8 cellular contexts compared by ENCODE assay signal in genomic region chr9:131735238-131736181, GRCh38. TPM values are rescaled to one million over a fixed set of nuclear protein-coding genes. Genes with fewer than 3 reads are reported as not detected.
DNase-seq lines count a peak whose midpoint lies in the region; TF ChIP-seq lines count a peak whose summit lies in the region.

No MANE protein-coding gene starts in this region.

- H2AFZ ChIP-seq in SU-DHL-6 (ENCODE audit: low read depth, low read length, severe bottlenecking), result no peak overlapping the region

- intact Hi-C loops in spleen (cut with DNase I; ENCODE audit: low total_unique reads), result loop anchor here (5.0 to 10.0 kb wide), 2 partner anchors 33 to 61 kb away; no protein-coding TSS in a partner anchor

- 72 to 83% (median 77%) methylated on average over 15 of the region's 15 CpGs for WGBS in spleen, 5 donors

- no peak for TF ChIP-seq POLR2A in spleen (IDR thresholded peaks at IDR 0.05)

- peaks cover 72% of the 10 kb centered on the region for H3K79me2 ChIP-seq in SU-DHL-6 (ENCODE audit: insufficient read depth, low read length)

- H4K20me1 ChIP-seq in SU-DHL-6 (ENCODE audit: low read depth, low read length), result no peaks in the 10 kb centered on the region

- no peaks in the 10 kb centered on the region for H3K36me3 ChIP-seq in SU-DHL-6 (ENCODE audit: low read length)
- no peaks in the 10 kb centered on the region for H3K36me3 ChIP-seq in spleen

- H3K36me3 Mint-ChIP-seq in glutamatergic neuron (ENCODE audit: unreplicated experiment), result no peaks in the 10 kb centered on the region

- peak overlapping the region; percentile 86 for H3K27ac Mint-ChIP-seq in glutamatergic neuron (ENCODE audit: unreplicated experiment)

- peaks cover 69 to 92% (median 85%) of the 10 kb centered on the region in 6 donors for H3K4me1 ChIP-seq in spleen

- peak overlapping the region; percentile 85 for H3K4me3 Mint-ChIP-seq in glutamatergic neuron (ENCODE audit: unreplicated experiment)

- peak overlapping the region; percentile 46 for H3K9ac ChIP-seq in SU-DHL-6 (ENCODE audit: low read length)

- peak overlapping the region; percentile 77 for H3K4me2 ChIP-seq in SU-DHL-6 (ENCODE audit: low read depth, low read length, poor library complexity, severe bottlenecking)

- peaks cover 14% of the 10 kb centered on the region for H3K9me3 Mint-ChIP-seq in glutamatergic neuron (ENCODE audit: unreplicated experiment)

- H3K27me3 ChIP-seq in SU-DHL-6 (ENCODE audit: low read length) (no peaks in the 10 kb centered on the region), spleen (replicated peaks in 1 of 7) (no peaks in the 10 kb centered on the region)

- H3K9me3 ChIP-seq in SU-DHL-6 (ENCODE audit: insufficient read depth, low read length) (no peaks in the 10 kb centered on the region), spleen (no peaks in the 10 kb centered on the region)

- no peaks in the 10 kb centered on the region for H3K9me2 ChIP-seq in SU-DHL-6 (replicated peaks; ENCODE audit: insufficient read depth, low read length)

- peak; percentile 25 to 42 for DNase-seq in NCI-H526 (lab: John Stamatoyannopoulos, UW)
- DNase-seq in NCI-H526 treated with DMSO at 0.1 percent for 48 hours (lab: John Stamatoyannopoulos, UW), result no peak
- no peak for DNase-seq in glutamatergic neuron
- DNase-seq in spleen, result no peak
- no peak for DNase-seq in NCI-H146 (lab: John Stamatoyannopoulos, UW)
- no peak for DNase-seq in dermis blood vessel endothelial cell
- no peak for DNase-seq in NCI-H446 (lab: John Stamatoyannopoulos, UW)

- peaks cover 9% of the 10 kb centered on the region for H3K27me3 Mint-ChIP-seq in glutamatergic neuron (ENCODE audit: unreplicated experiment)

- H3K27ac ChIP-seq in SU-DHL-6 (ENCODE audit: low read depth, low read length) (peak overlapping the region; percentile 99), spleen (peak overlapping the region; percentile 65 to 98 (median 89))

- H3F3A ChIP-seq in SU-DHL-6 (ENCODE audit: insufficient read depth), result peaks cover 67% of the 10 kb centered on the region

- TF ChIP-seq CTCF in SU-DHL-6 (IDR thresholded peaks at IDR 0.05; ENCODE audit: insufficient read depth, low read length, poor library complexity, severe bottlenecking) (no peak), glutamatergic neuron (IDR thresholded peaks at IDR 0.05; ENCODE audit: partially characterized antibody, unreplicated experiment) (no peak), spleen (IDR thresholded peaks at IDR 0.05 in 8 of 11, conservative IDR thresholded peaks at IDR 0.05 in 3 of 11) (no peak)

- H3K4me1 Mint-ChIP-seq in glutamatergic neuron (ENCODE audit: low read depth, unreplicated experiment), result peaks cover 63% of the 10 kb centered on the region

- H3K4me3 ChIP-seq in SU-DHL-6 (ENCODE audit: insufficient read depth, low read length, poor library complexity, severe bottlenecking) (peak overlapping the region; percentile 15), spleen (peak overlapping the region in 1 of 8 donors; percentile 84)

RNA-seq across cellular contexts. Expression of gene RAPGEF1, which starts 4.4 kb away (rescaled TPM):
- total RNA-seq in glutamatergic neuron (ENCODE audit: unreplicated experiment), result 319 TPM
- 100 to 1,000 TPM in 6 of 7 donors, 10 to 100 TPM in 1; 88.1 to 137 (median 118) TPM for total RNA-seq in spleen
- polyA plus RNA-seq in spleen, result 10 to 100 TPM; 16.9 to 47.8 (median 19.9) TPM
- 56.2 and 69.3 TPM in 2 replicates for total RNA-seq in dermis blood vessel endothelial cell

Comparison
In these comparisons a context has a peak if more than half of its experiments do, and no peak if none do; other contexts are left out.
1. DNase-seq: peak in NCI-H526 (2 of 2); none in NCI-H526 treated with DMSO at 0.1 percent for 48 hours (single experiment), glutamatergic neuron (single experiment), spleen (single experiment), NCI-H146 (single experiment), dermis blood vessel endothelial cell (single experiment) and NCI-H446 (0 of 2).